Comparison of ENCODE assay signal across 18 cellular contexts in the genomic region with DNA sequence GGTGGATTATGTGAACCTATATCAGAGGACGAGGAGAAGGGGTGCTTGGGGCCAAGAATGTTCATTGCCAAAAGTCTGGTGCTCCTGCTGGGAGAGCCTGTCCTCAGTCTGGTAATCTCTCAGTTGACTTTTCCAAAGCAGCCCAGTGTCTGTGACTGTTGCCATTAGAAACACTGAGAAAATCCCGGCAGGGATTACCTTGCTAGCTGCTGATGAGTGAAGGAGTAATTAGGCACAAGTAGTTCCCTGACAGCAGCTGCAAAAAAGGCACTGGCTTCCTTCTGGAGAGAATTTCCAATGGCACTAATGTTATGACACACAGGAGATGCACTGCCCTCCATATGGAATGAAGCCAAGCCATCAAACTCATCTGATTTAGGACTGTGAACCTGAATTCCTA.
"Had no signal": no experiment of that assay in that cellular context is flagged by ENCODE, and none has a peak within 500 bp of the region (broad histone marks: within the 10 kb centered on the region; RNA-seq: fewer than 3 reads in every experiment).

No MANE protein-coding gene starts in this region.

- H3K36me3 ChIP-seq: breast epithelium, esophagus muscularis mucosa, suprapubic skin, upper lobe of left lung had no signal

- H3K27ac ChIP-seq: breast epithelium, esophagus muscularis mucosa, suprapubic skin, upper lobe of left lung had no signal

- DNase-seq: activated CD4-positive, alpha-beta T cell treated with anti-CD3 and anti-CD28 coated beads for 1 hour; activated CD4-positive, alpha-beta T cell treated with anti-CD3 and anti-CD28 coated beads, Interleukin-2, amount 50 U/mL, for 48 hours; activated CD8-positive, alpha-beta memory T cell treated with anti-CD3 and anti-CD28 coated beads, Interleukin-2, amount 50 U/mL, for 4 hours; activated gamma-delta T cell treated with Interleukin-2 at 50 U/mL for 16 hours; activated naive CD8-positive, alpha-beta T cell treated with anti-CD3 and anti-CD28 coated beads, Interleukin-2, amount 10 ng/mL, durations not matched to agents 7 days and 5 days; activated T-cell treated with anti-CD3 and anti-CD28 coated beads, Interleukin-2, amount 50 U/mL, for 72 hours; anterior cingulate cortex; dermis blood vessel endothelial cell; immature natural killer cell; left cardiac atrium; mammary epithelial cell; stimulated activated CD4-positive, alpha-beta T cell treated with anti-CD3 and anti-CD28 coated beads, Interleukin-4, amount 100 ng/mL, for 1 hour; stimulated activated CD8-positive, alpha-beta memory T cell treated with anti-CD3 and anti-CD28 coated beads, Interleukin-4, amount 100 ng/mL, for 48 hours; stimulated activated naive CD8-positive, alpha-beta T cell treated with anti-CD3 and anti-CD28 coated beads, Interleukin-15, Interleukin-2, amounts not matched to agents 100 U/mL and 50 U/mL, for 24 hours; upper lobe of left lung had no signal

- H3K27me3 ChIP-seq: breast epithelium, esophagus muscularis mucosa, suprapubic skin, upper lobe of left lung had no signal

- H3K4me3 ChIP-seq: breast epithelium, esophagus muscularis mucosa, suprapubic skin, upper lobe of left lung had no signal

- H3K4me1 ChIP-seq: breast epithelium, suprapubic skin, upper lobe of left lung had no signal
